9 cellular contexts compared by ENCODE assay signal in the genomic region with DNA sequence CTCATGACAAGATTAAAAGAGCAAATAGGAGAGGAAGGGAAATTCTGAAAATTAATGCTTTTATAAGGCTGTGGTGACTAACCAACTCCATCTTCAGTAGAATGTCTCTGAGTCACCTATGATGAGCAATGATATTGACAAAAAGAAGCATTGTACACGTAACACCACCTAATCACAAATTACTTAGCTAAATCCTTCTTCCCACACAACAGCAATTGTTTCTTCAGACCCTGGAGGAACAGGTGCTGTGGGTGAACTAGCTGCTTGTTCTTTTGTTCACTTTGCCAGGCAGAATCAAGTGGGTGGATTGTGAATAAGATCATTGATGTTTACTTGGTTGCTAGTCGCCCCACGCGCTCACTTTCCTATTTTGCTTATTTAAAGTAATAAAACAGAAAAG.
DNase-seq lines count a peak whose midpoint lies in the region; ATAC-seq and TF ChIP-seq lines count a peak whose summit lies in the region.
"Had no signal": no experiment of that assay in that cellular context is flagged by ENCODE, and none has a peak within 500 bp of the region (broad histone marks: within the 10 kb centered on the region; RNA-seq: fewer than 3 reads in every experiment).

No MANE protein-coding gene starts in this region.

- peak overlapping the region; percentile 53 for H3K4me3 ChIP-seq in adipocyte (ENCODE audit: low read length)
- no peak overlapping the region for H3K4me3 ChIP-seq in upper lobe of right lung
- H3K4me3 ChIP-seq in H7 (ENCODE audit: insufficient read depth, low read depth, low read length): no peak overlapping the region

- no peak for DNase-seq in activated naive CD4-positive, alpha-beta T cell treated with anti-CD3 and anti-CD28 coated beads for 36 hours
- DNase-seq in activated naive CD4-positive, alpha-beta T cell treated with anti-CD3 and anti-CD28 coated beads, Interleukin-2, amount 10 ng/mL, durations not matched to agents 7 days and 5 days: no peak
- peak; percentile 61 for DNase-seq in adipocyte (ENCODE audit: low read depth)
- no peak for DNase-seq in memory B cell (ENCODE audit: low spot score in 2 of 2)
- no peak for DNase-seq in upper lobe of right lung
- no peak for DNase-seq in H7
- no peak for DNase-seq in AML-193 (lab: John Stamatoyannopoulos, UW)
- DNase-seq: activated B cell treated with CpG ODN at 0.5 μM for 24 hours had no signal

- H3K4me1 Mint-ChIP-seq in activated naive CD4-positive, alpha-beta T cell treated with anti-CD3 and anti-CD28 coated beads for 36 hours (ENCODE audit: low read depth): peaks cover 27% of the 10 kb centered on the region
- H3K4me1 Mint-ChIP-seq in activated naive CD4-positive, alpha-beta T cell treated with anti-CD3 and anti-CD28 coated beads, Interleukin-2, amount 10 ng/mL, durations not matched to agents 7 days and 5 days: peaks cover 5% of the 10 kb centered on the region
- H3K4me1 Mint-ChIP-seq in memory B cell: peaks cover 6% of the 10 kb centered on the region

- no peaks in the 10 kb centered on the region for H3K27me3 Mint-ChIP-seq in activated naive CD4-positive, alpha-beta T cell treated with anti-CD3 and anti-CD28 coated beads for 36 hours (ENCODE audit: low read depth)
- H3K27me3 Mint-ChIP-seq in activated naive CD4-positive, alpha-beta T cell treated with anti-CD3 and anti-CD28 coated beads, Interleukin-2, amount 10 ng/mL, durations not matched to agents 7 days and 5 days: no peaks in the 10 kb centered on the region
- H3K27me3 Mint-ChIP-seq in memory B cell: no peaks in the 10 kb centered on the region

- no peaks in the 10 kb centered on the region for H3K9me3 Mint-ChIP-seq in activated naive CD4-positive, alpha-beta T cell treated with anti-CD3 and anti-CD28 coated beads for 36 hours
- no peaks in the 10 kb centered on the region for H3K9me3 Mint-ChIP-seq in activated naive CD4-positive, alpha-beta T cell treated with anti-CD3 and anti-CD28 coated beads, Interleukin-2, amount 10 ng/mL, durations not matched to agents 7 days and 5 days
- H3K9me3 Mint-ChIP-seq in memory B cell: peaks cover 2% of the 10 kb centered on the region

- peak overlapping the region; percentile 20 for H3K27ac ChIP-seq in upper lobe of right lung

- ATAC-seq in memory B cell (ENCODE audit: low read depth) (peak; percentile 38), upper lobe of right lung (no peak), GM18867 (IDR thresholded peaks at IDR 0.05; ENCODE audit: unreplicated experiment) (no peak)

- H3K4me3 Mint-ChIP-seq in activated naive CD4-positive, alpha-beta T cell treated with anti-CD3 and anti-CD28 coated beads for 36 hours: no peak overlapping the region
- no peak overlapping the region for H3K4me3 Mint-ChIP-seq in activated naive CD4-positive, alpha-beta T cell treated with anti-CD3 and anti-CD28 coated beads, Interleukin-2, amount 10 ng/mL, durations not matched to agents 7 days and 5 days
- H3K4me3 Mint-ChIP-seq in memory B cell: no peak overlapping the region
- H3K4me3 Mint-ChIP-seq: activated B cell treated with CpG ODN at 0.5 μM for 24 hours had no signal

- peaks cover 72% of the 10 kb centered on the region for H3K4me1 ChIP-seq in adipocyte (ENCODE audit: control insufficient read depth, insufficient read depth, low read length)
- peaks cover 21% of the 10 kb centered on the region for H3K4me1 ChIP-seq in upper lobe of right lung

- CTCF ChIA-PET in activated naive CD4-positive, alpha-beta T cell treated with anti-CD3 and anti-CD28 coated beads for 36 hours (lab: Charles Lee): no interaction called here
- CTCF ChIA-PET in activated naive CD4-positive, alpha-beta T cell treated with anti-CD3 and anti-CD28 coated beads, Interleukin-2, amount 10 ng/mL, durations not matched to agents 7 days and 5 days (lab: Charles Lee): no interaction called here

- H3K9ac ChIP-seq in adipocyte (ENCODE audit: low read length): peak overlapping the region; percentile 84

- no peaks in the 10 kb centered on the region for H3K36me3 Mint-ChIP-seq in activated naive CD4-positive, alpha-beta T cell treated with anti-CD3 and anti-CD28 coated beads for 36 hours (ENCODE audit: low read depth)
- H3K36me3 Mint-ChIP-seq in activated naive CD4-positive, alpha-beta T cell treated with anti-CD3 and anti-CD28 coated beads, Interleukin-2, amount 10 ng/mL, durations not matched to agents 7 days and 5 days: no peaks in the 10 kb centered on the region
- no peaks in the 10 kb centered on the region for H3K36me3 Mint-ChIP-seq in memory B cell

- H3K9me3 ChIP-seq in adipocyte (ENCODE audit: control insufficient read depth, low read length) (no peaks in the 10 kb centered on the region), upper lobe of right lung (no peaks in the 10 kb centered on the region)

- intact Hi-C loops in activated naive CD4-positive, alpha-beta T cell treated with anti-CD3 and anti-CD28 coated beads for 36 hours (cut with micrococcal nuclease): loop anchor here (1.0 to 2.0 kb wide), 3 partner anchors 28 to 237 kb away; no protein-coding TSS in a partner anchor
- intact Hi-C loops in upper lobe of right lung (cut with DNase I): no loop called here

- H3K36me3 ChIP-seq in adipocyte (ENCODE audit: control insufficient read depth, insufficient read depth, low read length, severe bottlenecking): no peaks in the 10 kb centered on the region
- no peaks in the 10 kb centered on the region for H3K36me3 ChIP-seq in upper lobe of right lung
- H3K36me3 ChIP-seq in H7 (replicated peaks; ENCODE audit: control insufficient read depth, insufficient read depth, low read length): no peaks in the 10 kb centered on the region

- TF ChIP-seq CTCF in upper lobe of right lung (IDR thresholded peaks at IDR 0.05): no peak

- H3K27me3 ChIP-seq in adipocyte (replicated peaks; ENCODE audit: control insufficient read depth, insufficient read depth, low read length) (no peaks in the 10 kb centered on the region), upper lobe of right lung (no peaks in the 10 kb centered on the region), H7 (ENCODE audit: control insufficient read depth, insufficient read depth, low read length) (no peaks in the 10 kb centered on the region)

- peak overlapping the region; percentile 66 for H3K27ac Mint-ChIP-seq in activated naive CD4-positive, alpha-beta T cell treated with anti-CD3 and anti-CD28 coated beads for 36 hours
- H3K27ac Mint-ChIP-seq in activated naive CD4-positive, alpha-beta T cell treated with anti-CD3 and anti-CD28 coated beads, Interleukin-2, amount 10 ng/mL, durations not matched to agents 7 days and 5 days: no peak overlapping the region
- H3K27ac Mint-ChIP-seq in memory B cell: no peak overlapping the region
- H3K27ac Mint-ChIP-seq: activated B cell treated with CpG ODN at 0.5 μM for 24 hours had no signal
